16 cellular contexts compared by ENCODE assay signal in genomic region chr17:77205396-77206124, GRCh38.
A peak's percentile ranks its signal among the peaks of the same experiment; 100 is the strongest.
DNase-seq lines count a peak whose midpoint lies in the region; ATAC-seq and TF ChIP-seq lines count a peak whose summit lies in the region.
"Had no signal": no experiment of that assay in that cellular context is flagged by ENCODE, and none has a peak within 500 bp of the region (broad histone marks: within the 10 kb centered on the region; RNA-seq: fewer than 3 reads in every experiment).

No MANE protein-coding gene starts in this region.

- H3K4me1 Mint-ChIP-seq in glutamatergic neuron (ENCODE audit: low read depth, unreplicated experiment) = peaks cover 26% of the 10 kb centered on the region
- H3K4me1 Mint-ChIP-seq: activated T-helper 17 cell treated with anti-CD3 and anti-CD28 coated beads, Interleukin-2, amount 50 U/mL, for 72 hours had no signal

- intact Hi-C loops in sciatic nerve (cut with DNase I) = loop anchor here (10.0 kb wide), 2 partner anchors 51 to 111 kb away; no protein-coding TSS in a partner anchor

- peak; percentile 66 for ATAC-seq in HG03571 (IDR thresholded peaks at IDR 0.05; ENCODE audit: unreplicated experiment)
- ATAC-seq in sciatic nerve = no peak
- ATAC-seq: activated T-helper 17 cell treated with anti-CD3 and anti-CD28 coated beads, Interleukin-2, amount 50 U/mL, for 72 hours; esophagus mucosa had no signal

- peaks cover 14% of the 10 kb centered on the region for H3K36me3 Mint-ChIP-seq in glutamatergic neuron (ENCODE audit: unreplicated experiment)

- H3K27me3 Mint-ChIP-seq in glutamatergic neuron (ENCODE audit: unreplicated experiment) = peaks cover 3% of the 10 kb centered on the region
- H3K27me3 Mint-ChIP-seq: activated T-helper 17 cell treated with anti-CD3 and anti-CD28 coated beads, Interleukin-2, amount 50 U/mL, for 72 hours had no signal

- in situ Hi-C loops in GM13977 (cut with MboI; ENCODE audit: low pct_unique_long_range_greater_than_20kb, low sequenced_read_pairs, unreplicated experiment) = no loop called here

- no peaks in the 10 kb centered on the region for H3K9me3 Mint-ChIP-seq in glutamatergic neuron (ENCODE audit: unreplicated experiment)
- H3K9me3 Mint-ChIP-seq: activated T-helper 17 cell treated with anti-CD3 and anti-CD28 coated beads, Interleukin-2, amount 50 U/mL, for 72 hours had no signal

- no peak overlapping the region for H3K4me3 Mint-ChIP-seq in glutamatergic neuron (ENCODE audit: unreplicated experiment)
- H3K4me3 Mint-ChIP-seq: activated T-helper 17 cell treated with anti-CD3 and anti-CD28 coated beads, Interleukin-2, amount 50 U/mL, for 72 hours had no signal

- H3K27ac Mint-ChIP-seq in glutamatergic neuron (ENCODE audit: unreplicated experiment) = peak overlapping the region; percentile 40
- H3K27ac Mint-ChIP-seq: activated T-helper 17 cell treated with anti-CD3 and anti-CD28 coated beads, Interleukin-2, amount 50 U/mL, for 72 hours had no signal

- TF ChIP-seq CTCF in GM13977 (IDR thresholded peaks at IDR 0.05; ENCODE audit: extremely low read depth, insufficient read depth, missing control alignments) (no peak), glutamatergic neuron (IDR thresholded peaks at IDR 0.05; ENCODE audit: partially characterized antibody, unreplicated experiment) (no peak)

- DNase-seq in GM13977 (ENCODE audit: low spot score) = peak; percentile 49
- no peak for DNase-seq in glutamatergic neuron
- peak; percentile 27 for DNase-seq in sciatic nerve (ENCODE audit: low spot score)
- no peak for DNase-seq in germinal center (ENCODE audit: low spot score)
- DNase-seq in DMS153 treated with DMSO at 0.1 percent for 48 hours (lab: John Stamatoyannopoulos, UW; ENCODE audit: unreplicated experiment) = no peak
- no peak for DNase-seq in superior temporal gyrus (ENCODE audit: extremely low spot score)
- DNase-seq: activated CD8-positive, alpha-beta memory T cell treated with anti-CD3 and anti-CD28 coated beads for 24 hours; cortex of kidney; GM23248; hippocampal formation; NCI-H2029; NCI-H69; WERI-Rb-1 had no signal

Comparison
In these comparisons a context has a peak if more than half of its experiments do, and no peak if none do; other contexts are left out.
1. DNase-seq: peak in GM13977 (single experiment) and sciatic nerve (single experiment); none in glutamatergic neuron (single experiment), germinal center (single experiment), DMS153 treated with DMSO at 0.1 percent for 48 hours (single experiment) and superior temporal gyrus (single experiment).